19 cellular contexts compared by ENCODE assay signal in the genomic region with DNA sequence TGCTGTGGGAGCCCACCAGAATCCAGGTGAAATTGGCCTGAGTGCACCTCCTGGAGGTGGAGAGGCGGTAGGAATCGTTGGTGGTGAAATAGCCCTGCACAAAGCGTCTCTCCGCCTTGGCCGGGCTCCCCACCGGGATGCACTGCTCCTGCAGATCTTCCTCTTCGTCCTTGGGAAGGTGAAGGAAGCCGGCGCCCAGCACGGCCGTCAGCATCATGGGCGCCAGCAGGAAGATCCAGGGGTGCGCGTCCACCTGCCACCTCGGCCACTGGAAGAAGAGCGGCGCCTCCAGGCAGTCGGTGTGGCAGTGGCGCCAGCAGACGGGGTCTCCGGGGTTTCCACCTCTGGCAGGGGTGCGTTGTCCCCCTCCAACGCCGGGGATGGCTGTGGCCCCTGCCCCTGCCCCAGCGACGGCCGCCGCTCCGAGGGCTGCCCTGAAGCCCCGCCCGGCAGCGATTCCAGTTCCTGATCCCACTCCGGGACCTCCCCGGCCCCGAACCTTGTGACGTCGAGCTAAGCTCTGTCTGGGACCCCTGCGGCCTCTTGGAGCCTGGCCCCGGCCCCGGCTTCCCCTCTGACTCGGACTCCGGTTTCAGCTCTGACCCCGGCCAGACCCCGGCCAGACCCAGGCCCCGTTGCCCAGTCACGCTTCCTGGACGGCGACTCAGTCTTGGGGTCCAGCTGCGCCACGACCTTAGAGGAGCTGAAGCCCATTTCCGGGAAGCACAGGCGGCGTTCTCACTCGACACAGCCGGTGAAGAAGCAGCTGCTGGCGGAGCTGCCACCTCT.
A peak's percentile ranks its signal among the peaks of the same experiment; 100 is the strongest.
DNase-seq lines count a peak whose midpoint lies in the region; ATAC-seq and TF ChIP-seq lines count a peak whose summit lies in the region.
"Had no signal": no experiment of that assay in that cellular context is flagged by ENCODE, and none has a peak within 500 bp of the region (broad histone marks: within the 10 kb centered on the region; RNA-seq: fewer than 3 reads in every experiment).

No MANE protein-coding gene starts in this region.

- peaks cover 23% of the 10 kb centered on the region for H3K4me1 ChIP-seq in left ventricle myocardium inferior
- H3K4me1 ChIP-seq: Caco-2 had no signal

- no peak overlapping the region for H3K4me3 ChIP-seq in left ventricle myocardium inferior
- H3K4me3 ChIP-seq: A549 had no signal

- no peaks in the 10 kb centered on the region for H3K9me3 ChIP-seq in left ventricle myocardium inferior (replicated peaks)
- H3K9me3 ChIP-seq: A549, Caco-2 had no signal

- no peak overlapping the region for H3K27ac ChIP-seq in left ventricle myocardium inferior (replicated peaks)
- H3K27ac ChIP-seq: 22Rv1, A549, C4-2B, HL-60 had no signal

- peaks cover 29% of the 10 kb centered on the region for H3K4me1 Mint-ChIP-seq in WTC11
- no peaks in the 10 kb centered on the region for H3K4me1 Mint-ChIP-seq in stimulated activated memory B cell treated with anti-CD40 and anti-IgM and Interleukin-4, amounts not matched to agents 10 μg/mL and 1 μg/mL and 100 μg/mL, for 72 hours
- H3K4me1 Mint-ChIP-seq: IgD-negative memory B cell had no signal

- H3K36me3 ChIP-seq in left ventricle myocardium inferior: no peaks in the 10 kb centered on the region

- no peaks in the 10 kb centered on the region for H3K9me3 Mint-ChIP-seq in WTC11
- no peaks in the 10 kb centered on the region for H3K9me3 Mint-ChIP-seq in stimulated activated memory B cell treated with anti-CD40 and anti-IgM and Interleukin-4, amounts not matched to agents 10 μg/mL and 1 μg/mL and 100 μg/mL, for 72 hours
- H3K9me3 Mint-ChIP-seq: CD4-positive, alpha-beta T cell; HFFc6 had no signal

- H3K4me3 Mint-ChIP-seq in WTC11: no peak overlapping the region
- H3K4me3 Mint-ChIP-seq in stimulated activated memory B cell treated with anti-CD40 and anti-IgM and Interleukin-4, amounts not matched to agents 10 μg/mL and 1 μg/mL and 100 μg/mL, for 72 hours: no peak overlapping the region
- H3K4me3 Mint-ChIP-seq: CD4-positive, alpha-beta T cell; HFFc6; IgD-negative memory B cell had no signal

- intact Hi-C loops in Right ventricle myocardium inferior (cut with DNase I) (no loop called here), left ventricle myocardium inferior (cut with micrococcal nuclease) (no loop called here)

- no peak for ATAC-seq in Right ventricle myocardium inferior
- no peak; the same call in 1 of the 2 replicates for ATAC-seq in WTC11
- peak; percentile 27 for ATAC-seq in stimulated activated memory B cell treated with anti-CD40 and anti-IgM and Interleukin-4, amounts not matched to agents 10 μg/mL and 1 μg/mL and 100 μg/mL, for 72 hours
- no peak for ATAC-seq in HG02623 (IDR thresholded peaks at IDR 0.05; ENCODE audit: unreplicated experiment)
- ATAC-seq: A549, HCT116 had no signal

- TF ChIP-seq CTCF in left ventricle myocardium inferior (IDR thresholded peaks at IDR 0.05; ENCODE audit: borderline replicate concordance) (no peak), WTC11 (IDR thresholded peaks at IDR 0.05) (no peak)

- POLR2A ChIA-PET in WTC11 (lab: Charles Lee): no interaction called here

- H3K36me3 Mint-ChIP-seq in WTC11: no peaks in the 10 kb centered on the region
- no peaks in the 10 kb centered on the region for H3K36me3 Mint-ChIP-seq in stimulated activated memory B cell treated with anti-CD40 and anti-IgM and Interleukin-4, amounts not matched to agents 10 μg/mL and 1 μg/mL and 100 μg/mL, for 72 hours

- no peaks in the 10 kb centered on the region for H3K27me3 Mint-ChIP-seq in WTC11 (ENCODE audit: low read depth)
- no peaks in the 10 kb centered on the region for H3K27me3 Mint-ChIP-seq in stimulated activated memory B cell treated with anti-CD40 and anti-IgM and Interleukin-4, amounts not matched to agents 10 μg/mL and 1 μg/mL and 100 μg/mL, for 72 hours

- peaks cover 13% of the 10 kb centered on the region for H3K27me3 ChIP-seq in left ventricle myocardium inferior (ENCODE audit: low read depth)

- CTCF ChIA-PET in WTC11 (lab: Charles Lee): no interaction called here

- no peak overlapping the region for H3K27ac Mint-ChIP-seq in WTC11
- H3K27ac Mint-ChIP-seq in stimulated activated memory B cell treated with anti-CD40 and anti-IgM and Interleukin-4, amounts not matched to agents 10 μg/mL and 1 μg/mL and 100 μg/mL, for 72 hours: no peak overlapping the region
- H3K27ac Mint-ChIP-seq: CD4-positive, alpha-beta T cell; HFFc6 had no signal

- peak; percentile 59 for DNase-seq in Right ventricle myocardium inferior (ENCODE audit: missing footprints)
- DNase-seq in left ventricle myocardium inferior: no peak
- peak; percentile 25 for DNase-seq in WTC11 (ENCODE audit: low spot score)
- DNase-seq in iPS-NIHi11 (ENCODE audit: low spot score): peak; percentile 23
- no peak for DNase-seq in foreskin melanocyte
- DNase-seq in SKM-1 treated with dmso at 0.1 percent for 144 hours (lab: John Stamatoyannopoulos, UW; ENCODE audit: unreplicated experiment): no peak
- DNase-seq: AML-193; Caco-2; CD4-positive, alpha-beta T cell; HFFc6; KBM-7 had no signal

TF ChIP-seq in WTC11, 78 proteins besides CTCF, POLR2A, EP300 and RAD21 (continues in another document):
- TF ChIP-seq JUN (CRISPR knock-in tag; IDR thresholded peaks at IDR 0.05) (no peak), TEAD4 (CRISPR knock-in tag; IDR thresholded peaks at IDR 0.05) (no peak), GABPB1 (CRISPR knock-in tag; IDR thresholded peaks at IDR 0.05) (no peak), NFE2L1 (CRISPR knock-in tag; IDR thresholded peaks at IDR 0.05) (no peak), ZNF423 (CRISPR knock-in tag; IDR thresholded peaks at IDR 0.05) (no peak), KAT7 (CRISPR knock-in tag; IDR thresholded peaks at IDR 0.05; ENCODE audit: borderline replicate concordance) (no peak), IRF2 (CRISPR knock-in tag; IDR thresholded peaks at IDR 0.05; ENCODE audit: borderline replicate concordance, low read depth) (no peak), NR2C2 (CRISPR knock-in tag; IDR thresholded peaks at IDR 0.05) (no peak)
- TF ChIP-seq, protein P1, sequence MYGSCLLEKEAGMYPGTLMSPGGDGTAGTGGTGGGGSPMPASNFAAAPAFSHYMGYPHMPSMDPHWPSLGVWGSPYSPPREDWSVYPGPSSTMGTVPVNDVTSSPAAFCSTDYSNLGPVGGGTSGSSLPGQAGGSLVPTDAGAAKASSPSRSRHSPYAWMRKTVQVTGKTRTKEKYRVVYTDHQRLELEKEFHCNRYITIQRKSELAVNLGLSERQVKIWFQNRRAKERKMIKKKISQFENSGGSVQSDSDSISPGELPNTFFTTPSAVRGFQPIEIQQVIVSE (CRISPR knock-in tag; IDR thresholded peaks at IDR 0.05; ENCODE audit: borderline replicate concordance): no peak
- TF ChIP-seq, protein P2, sequence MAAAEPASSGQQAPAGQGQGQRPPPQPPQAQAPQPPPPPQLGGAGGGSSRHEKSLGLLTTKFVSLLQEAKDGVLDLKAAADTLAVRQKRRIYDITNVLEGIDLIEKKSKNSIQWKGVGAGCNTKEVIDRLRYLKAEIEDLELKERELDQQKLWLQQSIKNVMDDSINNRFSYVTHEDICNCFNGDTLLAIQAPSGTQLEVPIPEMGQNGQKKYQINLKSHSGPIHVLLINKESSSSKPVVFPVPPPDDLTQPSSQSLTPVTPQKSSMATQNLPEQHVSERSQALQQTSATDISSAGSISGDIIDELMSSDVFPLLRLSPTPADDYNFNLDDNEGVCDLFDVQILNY (CRISPR knock-in tag; IDR thresholded peaks at IDR 0.05): no peak
- TF ChIP-seq, protein P3, sequence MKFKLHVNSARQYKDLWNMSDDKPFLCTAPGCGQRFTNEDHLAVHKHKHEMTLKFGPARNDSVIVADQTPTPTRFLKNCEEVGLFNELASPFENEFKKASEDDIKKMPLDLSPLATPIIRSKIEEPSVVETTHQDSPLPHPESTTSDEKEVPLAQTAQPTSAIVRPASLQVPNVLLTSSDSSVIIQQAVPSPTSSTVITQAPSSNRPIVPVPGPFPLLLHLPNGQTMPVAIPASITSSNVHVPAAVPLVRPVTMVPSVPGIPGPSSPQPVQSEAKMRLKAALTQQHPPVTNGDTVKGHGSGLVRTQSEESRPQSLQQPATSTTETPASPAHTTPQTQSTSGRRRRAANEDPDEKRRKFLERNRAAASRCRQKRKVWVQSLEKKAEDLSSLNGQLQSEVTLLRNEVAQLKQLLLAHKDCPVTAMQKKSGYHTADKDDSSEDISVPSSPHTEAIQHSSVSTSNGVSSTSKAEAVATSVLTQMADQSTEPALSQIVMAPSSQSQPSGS (CRISPR knock-in tag; IDR thresholded peaks at IDR 0.05; ENCODE audit: borderline replicate concordance, low read depth): no peak
- TF ChIP-seq, protein P4, sequence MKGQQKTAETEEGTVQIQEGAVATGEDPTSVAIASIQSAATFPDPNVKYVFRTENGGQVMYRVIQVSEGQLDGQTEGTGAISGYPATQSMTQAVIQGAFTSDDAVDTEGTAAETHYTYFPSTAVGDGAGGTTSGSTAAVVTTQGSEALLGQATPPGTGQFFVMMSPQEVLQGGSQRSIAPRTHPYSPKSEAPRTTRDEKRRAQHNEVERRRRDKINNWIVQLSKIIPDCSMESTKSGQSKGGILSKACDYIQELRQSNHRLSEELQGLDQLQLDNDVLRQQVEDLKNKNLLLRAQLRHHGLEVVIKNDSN (CRISPR knock-in tag; IDR thresholded peaks at IDR 0.05): no peak
- TF ChIP-seq, protein P5, sequence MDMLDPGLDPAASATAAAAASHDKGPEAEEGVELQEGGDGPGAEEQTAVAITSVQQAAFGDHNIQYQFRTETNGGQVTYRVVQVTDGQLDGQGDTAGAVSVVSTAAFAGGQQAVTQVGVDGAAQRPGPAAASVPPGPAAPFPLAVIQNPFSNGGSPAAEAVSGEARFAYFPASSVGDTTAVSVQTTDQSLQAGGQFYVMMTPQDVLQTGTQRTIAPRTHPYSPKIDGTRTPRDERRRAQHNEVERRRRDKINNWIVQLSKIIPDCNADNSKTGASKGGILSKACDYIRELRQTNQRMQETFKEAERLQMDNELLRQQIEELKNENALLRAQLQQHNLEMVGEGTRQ (CRISPR knock-in tag; IDR thresholded peaks at IDR 0.05): no peak

Comparison
In these comparisons a context has a peak if more than half of its experiments do, and no peak if none do; other contexts are left out.
1. DNase-seq: peak in Right ventricle myocardium inferior (single experiment), WTC11 (single experiment) and iPS-NIHi11 (single experiment); none in left ventricle myocardium inferior (single experiment), foreskin melanocyte (single experiment) and SKM-1 treated with dmso at 0.1 percent for 144 hours (single experiment).